1 cellular context compared by ENCODE assay signal in genomic region chr10:110076559-110077318, GRCh38.
TF ChIP-seq lines count a peak whose summit lies in the region.

No MANE protein-coding gene starts in this region.

TF ChIP-seq in K562, 482 proteins besides CTCF, POLR2A, EP300 and RAD21 (continued from another document and continues in another):
- TF ChIP-seq ZBTB40 (IDR thresholded peaks at IDR 0.05) (no peak), ZBTB40 (CRISPR knock-in tag; IDR thresholded peaks at IDR 0.05) (no peak), ZNF23 (CRISPR knock-in tag; IDR thresholded peaks at IDR 0.05) (no peak), HOMEZ (CRISPR knock-in tag; IDR thresholded peaks at IDR 0.05) (no peak), MEIS2 (IDR thresholded peaks at IDR 0.05; ENCODE audit: partially characterized antibody) (peak; percentile 40), PBX2 (CRISPR knock-in tag; IDR thresholded peaks at IDR 0.05; ENCODE audit: low read depth) (no peak), PBX2 (tag; conservative IDR thresholded peaks at IDR 0.05; ENCODE audit: low read depth) (no peak), SOX6 (IDR thresholded peaks at IDR 0.05) (peak; percentile 99), STAT5A (IDR thresholded peaks at IDR 0.05; ENCODE audit: borderline replicate concordance, low read length) (no peak), RFX5 (IDR thresholded peaks at IDR 0.05; ENCODE audit: low read depth, low read length) (no peak), DPF2 (IDR thresholded peaks at IDR 0.05) (peak; percentile 71), THAP7 (CRISPR knock-in tag; IDR thresholded peaks at IDR 0.05) (no peak), SMARCE1 (IDR thresholded peaks at IDR 0.05) (peak; percentile 45; the same call in 1 of the 2 replicates), FOXA1 (IDR thresholded peaks at IDR 0.05; ENCODE audit: borderline replicate concordance) (no peak), ZBTB26 (CRISPR knock-in tag; IDR thresholded peaks at IDR 0.05) (no peak), E2F8 (IDR thresholded peaks at IDR 0.05; ENCODE audit: low read depth, partially characterized antibody) (no peak), ZNF592 (IDR thresholded peaks at IDR 0.05) (peak; percentile 47; the same call in 1 of the 2 replicates), ZSCAN32 (CRISPR knock-in tag; IDR thresholded peaks at IDR 0.05) (no peak), SMARCA5 (IDR thresholded peaks at IDR 0.05) (no peak), ARNT (IDR thresholded peaks at IDR 0.05) (no peak), EP400 (IDR thresholded peaks at IDR 0.05) (peak; percentile 33; the same call in 1 of the 2 replicates), ASH1L (IDR thresholded peaks at IDR 0.05; ENCODE audit: borderline replicate concordance, low read depth, partially characterized antibody) (no peak), MXI1 (IDR thresholded peaks at IDR 0.05; ENCODE audit: low read depth, low read length) (no peak), ZNF395 (CRISPR knock-in tag; IDR thresholded peaks at IDR 0.05) (no peak), ZFPM2 (CRISPR knock-in tag; IDR thresholded peaks at IDR 0.05) (no peak), ZNF280A (IDR thresholded peaks at IDR 0.05; ENCODE audit: low read depth, partially characterized antibody) (no peak)
